Comparison of ENCODE assay signal across 18 cellular contexts in genomic region chr21:33059319-33059894, GRCh38. TPM values are rescaled to one million over a fixed set of nuclear protein-coding genes. Genes with fewer than 3 reads are reported as not detected.
A peak's percentile ranks its signal among the peaks of the same experiment; 100 is the strongest.
DNase-seq lines count a peak whose midpoint lies in the region; ATAC-seq and TF ChIP-seq lines count a peak whose summit lies in the region.
"Had no signal": no experiment of that assay in that cellular context is flagged by ENCODE, and none has a peak within 500 bp of the region (broad histone marks: within the 10 kb centered on the region; RNA-seq: fewer than 3 reads in every experiment).

No MANE protein-coding gene starts in this region.

- no peaks in the 10 kb centered on the region for H4K20me1 ChIP-seq in hepatocyte (ENCODE audit: insufficient read depth, poor library complexity, severe bottlenecking)

- no peaks in the 10 kb centered on the region for H3K79me2 ChIP-seq in hepatocyte

- no peaks in the 10 kb centered on the region for H3K9me2 ChIP-seq in hepatocyte (replicated peaks; ENCODE audit: insufficient read depth)

- TF ChIP-seq CTCF in right atrium auricular region (IDR thresholded peaks at IDR 0.05) (no peak), hepatocyte (IDR thresholded peaks at IDR 0.05; ENCODE audit: poor library complexity) (no peak), Calu3 (IDR thresholded peaks at IDR 0.05; ENCODE audit: unreplicated experiment) (no peak)

- no peaks in the 10 kb centered on the region for H3K9me3 ChIP-seq in right atrium auricular region
- H3K9me3 ChIP-seq in hepatocyte (ENCODE audit: low read depth), result no peaks in the 10 kb centered on the region

- CTCF ChIA-PET in Calu3 (lab: Charles Lee), result no interaction called here

- H2AFZ ChIP-seq in hepatocyte, result no peak overlapping the region

- no peak overlapping the region for H3K4me3 Mint-ChIP-seq in Calu3 (ENCODE audit: low read depth, unreplicated experiment)
- H3K4me3 Mint-ChIP-seq: activated T-helper 17 cell treated with anti-CD3 and anti-CD28 coated beads, Interleukin-2, amount 50 U/mL, for 72 hours; naive thymus-derived CD8-positive, alpha-beta T cell; WTC11 had no signal

- H3K27ac ChIP-seq in right atrium auricular region (no peak overlapping the region), hepatocyte (no peak overlapping the region), substantia nigra (ENCODE audit: low read depth, low read length, poor library complexity, severe bottlenecking) (peak overlapping the region; percentile 65)
- H3K27ac ChIP-seq: brain microvascular endothelial cell had no signal

- no peaks in the 10 kb centered on the region for H3K36me3 Mint-ChIP-seq in Calu3 (ENCODE audit: insufficient read depth, unreplicated experiment)
- H3K36me3 Mint-ChIP-seq: naive thymus-derived CD8-positive, alpha-beta T cell; WTC11 had no signal

- no peak overlapping the region for H3K27ac Mint-ChIP-seq in Calu3 (ENCODE audit: unreplicated experiment)
- H3K27ac Mint-ChIP-seq: activated T-helper 17 cell treated with anti-CD3 and anti-CD28 coated beads, Interleukin-2, amount 50 U/mL, for 72 hours; naive thymus-derived CD8-positive, alpha-beta T cell; WTC11 had no signal

- peaks cover 100% of the 10 kb centered on the region for H3K27me3 Mint-ChIP-seq in Calu3 (ENCODE audit: unreplicated experiment)

- H3K4me1 ChIP-seq in right atrium auricular region (peaks cover 0 to 14% of the 10 kb centered on the region in 2 donors), hepatocyte (ENCODE audit: insufficient read depth) (no peaks in the 10 kb centered on the region)

- H3K4me3 ChIP-seq in right atrium auricular region (no peak overlapping the region), hepatocyte (no peak overlapping the region)
- H3K4me3 ChIP-seq: smooth muscle cell had no signal

- no TSS peak for BruUV-seq in Calu3 (replicated peaks; lab: Mats Ljungman, UMichigan)

- DNase-seq in Right ventricle myocardium inferior (ENCODE audit: missing footprints), result no peak
- DNase-seq in right atrium auricular region (ENCODE audit: low spot score), result no peak
- peak; percentile 94 for DNase-seq in SKM-1 treated with dmso at 0.1 percent for 144 hours (lab: John Stamatoyannopoulos, UW; ENCODE audit: unreplicated experiment)
- DNase-seq in hepatocyte (ENCODE audit: low spot score), result peak; percentile 28
- DNase-seq in substantia nigra (lab: John Stamatoyannopoulos, UW), result peak in 8 of 49 donors; percentile 31 to 66 (median 50)
- DNase-seq in Calu3, result no peak
- no peak for DNase-seq in DMS114 treated with DMSO at 0.1 percent for 48 hours (lab: John Stamatoyannopoulos, UW; ENCODE audit: unreplicated experiment)
- DNase-seq in GM19238 (ENCODE audit: insufficient read length, low spot score), result no peak
- DNase-seq: brain microvascular endothelial cell; EL; naive thymus-derived CD8-positive, alpha-beta T cell; NCI-H1436 had no signal

- intact Hi-C loops in Right ventricle myocardium inferior (cut with DNase I) (no loop called here), Calu3 (cut with micrococcal nuclease; ENCODE audit: unreplicated experiment) (no loop called here)

- no peaks in the 10 kb centered on the region for H3K27me3 ChIP-seq in right atrium auricular region
- peaks cover 44% of the 10 kb centered on the region for H3K27me3 ChIP-seq in hepatocyte

- H3K4me2 ChIP-seq in hepatocyte, result no peak overlapping the region
- H3K4me2 ChIP-seq: smooth muscle cell had no signal

- H3K4me1 Mint-ChIP-seq in Calu3 (ENCODE audit: low read depth, unreplicated experiment), result peaks cover 1% of the 10 kb centered on the region

- WGBS in hepatocyte (ENCODE audit: low lambda C conversion rate, missing lambda C conversion rate), result 71% methylated on average over 3 of the region's 3 CpGs

- H3K36me3 ChIP-seq in right atrium auricular region (no peaks in the 10 kb centered on the region), hepatocyte (replicated peaks; ENCODE audit: insufficient read depth, low read depth) (no peaks in the 10 kb centered on the region)
- H3K36me3 ChIP-seq: brain microvascular endothelial cell had no signal

- H3K9me3 Mint-ChIP-seq in Calu3 (ENCODE audit: low read depth, unreplicated experiment), result no peaks in the 10 kb centered on the region
- H3K9me3 Mint-ChIP-seq: activated T-helper 17 cell treated with anti-CD3 and anti-CD28 coated beads, Interleukin-2, amount 50 U/mL, for 72 hours; WTC11 had no signal

- ATAC-seq in Right ventricle myocardium inferior, result peak; percentile 60
- ATAC-seq: activated T-helper 17 cell treated with anti-CD3 and anti-CD28 coated beads, Interleukin-2, amount 50 U/mL, for 72 hours; esophagus mucosa; WTC11 had no signal

RNA-seq across cellular contexts. Expression of gene OLIG1, which starts 10.5 kb away (rescaled TPM):
- 0.89 TPM for total RNA-seq in Right ventricle myocardium inferior
- not detected for total RNA-seq in right atrium auricular region
- total RNA-seq in hepatocyte, result not detected in 2 replicates
- not detected in 2 replicates for polyA plus RNA-seq in hepatocyte
- total RNA-seq in Calu3 (2022), result not detected in 2 replicates
- total RNA-seq: activated T-helper 17 cell treated with anti-CD3 and anti-CD28 coated beads, Interleukin-2, amount 50 U/mL, for 72 hours; esophagus mucosa; naive thymus-derived CD8-positive, alpha-beta T cell; smooth muscle cell; urinary bladder had no signal
- polyA plus RNA-seq: AG04450; naive thymus-derived CD8-positive, alpha-beta T cell; smooth muscle cell; urinary bladder had no signal

RNA-seq across cellular contexts. Expression of gene OLIG2, which starts 33.7 kb away (rescaled TPM):
- total RNA-seq in Right ventricle myocardium inferior (not detected), right atrium auricular region (not detected), hepatocyte (not detected in 2 replicates), Calu3 (2022) (not detected in 2 replicates)
- not detected in 2 replicates for polyA plus RNA-seq in hepatocyte
- total RNA-seq: activated T-helper 17 cell treated with anti-CD3 and anti-CD28 coated beads, Interleukin-2, amount 50 U/mL, for 72 hours; esophagus mucosa; naive thymus-derived CD8-positive, alpha-beta T cell; smooth muscle cell; urinary bladder had no signal
- polyA plus RNA-seq: AG04450; naive thymus-derived CD8-positive, alpha-beta T cell; smooth muscle cell; urinary bladder had no signal

Comparison
In these comparisons a context has a peak if more than half of its experiments do, and no peak if none do; other contexts are left out.
1. DNase-seq: peak in SKM-1 treated with dmso at 0.1 percent for 144 hours (single experiment) and hepatocyte (single experiment); none in Right ventricle myocardium inferior (single experiment), right atrium auricular region (single experiment), Calu3 (single experiment), DMS114 treated with DMSO at 0.1 percent for 48 hours (single experiment) and GM19238 (single experiment).